In genomic region chr7:37815969-37816371, GRCh38 we compare ENCODE assay signal across 14 cellular contexts. TPM values are rescaled to one million over a fixed set of nuclear protein-coding genes. Genes with fewer than 3 reads are reported as not detected.
DNase-seq lines count a peak whose midpoint lies in the region; ATAC-seq and TF ChIP-seq lines count a peak whose summit lies in the region.
"Had no signal": no experiment of that assay in that cellular context is flagged by ENCODE, and none has a peak within 500 bp of the region (broad histone marks: within the 10 kb centered on the region; RNA-seq: fewer than 3 reads in every experiment).

No MANE protein-coding gene starts in this region.

- H3K4me1 ChIP-seq in GM23338 (ENCODE audit: insufficient read depth) (peaks cover 10% of the 10 kb centered on the region; the same call in 1 of the 2 replicates), lower lobe of right lung (no peaks in the 10 kb centered on the region)

- H3K36me3 ChIP-seq in GM23338 (ENCODE audit: insufficient read depth) (no peaks in the 10 kb centered on the region), lower lobe of right lung (no peaks in the 10 kb centered on the region)
- H3K36me3 ChIP-seq: WERI-Rb-1 had no signal

- DNase-seq in GM23338 (ENCODE audit: low spot score) (no peak), C1 segment of cervical spinal cord (lab: John Stamatoyannopoulos, UW) (no peak), Right ventricle myocardium superior (no peak), lower lobe of right lung (no peak)
- DNase-seq: erythroblast; stimulated activated CD4-positive, alpha-beta T cell treated with anti-CD3 and anti-CD28 coated beads, Interleukin-15, amount 100 ng/mL, for 24 hours; WERI-Rb-1 had no signal

- no peaks in the 10 kb centered on the region for H3F3A ChIP-seq in GM23338 (replicated peaks; ENCODE audit: low read depth)

- H3K9me3 Mint-ChIP-seq in GM23338: no peaks in the 10 kb centered on the region
- H3K9me3 Mint-ChIP-seq: stimulated activated naive CD8-positive, alpha-beta T cell treated with anti-CD3 and anti-CD28 coated beads, Interleukin-15, Interleukin-2, amounts not matched to agents 100 ng/mL and 50 ng/mL, for 24 hours had no signal

- no peak overlapping the region for H3K27ac ChIP-seq in GM23338 (ENCODE audit: low read depth)
- H3K27ac ChIP-seq in lower lobe of right lung: no peak overlapping the region
- H3K27ac ChIP-seq: WERI-Rb-1 had no signal

- no peaks in the 10 kb centered on the region for H3K27me3 Mint-ChIP-seq in GM23338 (ENCODE audit: insufficient read depth, low read depth, poor library complexity)
- H3K27me3 Mint-ChIP-seq: stimulated activated naive CD8-positive, alpha-beta T cell treated with anti-CD3 and anti-CD28 coated beads, Interleukin-15, Interleukin-2, amounts not matched to agents 100 ng/mL and 50 ng/mL, for 24 hours had no signal

- no peaks in the 10 kb centered on the region for H3K79me2 ChIP-seq in GM23338 (replicated peaks; ENCODE audit: insufficient read depth)

- H3K27me3 ChIP-seq in GM23338 (ENCODE audit: insufficient read depth) (no peaks in the 10 kb centered on the region), lower lobe of right lung (ENCODE audit: low read depth) (no peaks in the 10 kb centered on the region)

- ATAC-seq in GM18499 (IDR thresholded peaks at IDR 0.05; ENCODE audit: insufficient read depth, unreplicated experiment): peak; percentile 80
- peak; percentile 72 for ATAC-seq in GM19438 (IDR thresholded peaks at IDR 0.05; ENCODE audit: low read depth, unreplicated experiment)
- ATAC-seq in HG02840 (IDR thresholded peaks at IDR 0.05; ENCODE audit: low FRiP score, unreplicated experiment): peak; percentile 76
- ATAC-seq in HG03460 (IDR thresholded peaks at IDR 0.05; ENCODE audit: unreplicated experiment): peak; percentile 95
- ATAC-seq in GM23338: no peak
- no peak for ATAC-seq in Right ventricle myocardium superior (ENCODE audit: poor library complexity)
- no peak for ATAC-seq in lower lobe of right lung

- H3K4me3 ChIP-seq in GM23338: no peak overlapping the region
- no peak overlapping the region for H3K4me3 ChIP-seq in lower lobe of right lung

- no peak overlapping the region for H3K4me3 Mint-ChIP-seq in GM23338
- H3K4me3 Mint-ChIP-seq: nephron; stimulated activated naive CD8-positive, alpha-beta T cell treated with anti-CD3 and anti-CD28 coated beads, Interleukin-15, Interleukin-2, amounts not matched to agents 100 ng/mL and 50 ng/mL, for 24 hours had no signal

- TF ChIP-seq CTCF in GM23338 (conservative IDR thresholded peaks at IDR 0.05; ENCODE audit: low read depth in 2 of 2): no peak
- no peak for TF ChIP-seq CTCF in lower lobe of right lung (IDR thresholded peaks at IDR 0.05)

- H3K27ac Mint-ChIP-seq in GM23338: no peak overlapping the region
- H3K27ac Mint-ChIP-seq: stimulated activated naive CD8-positive, alpha-beta T cell treated with anti-CD3 and anti-CD28 coated beads, Interleukin-15, Interleukin-2, amounts not matched to agents 100 ng/mL and 50 ng/mL, for 24 hours had no signal

- intact Hi-C loops in Right ventricle myocardium superior (cut with DNase I): no loop called here
- intact Hi-C loops in lower lobe of right lung (cut with DNase I): no loop called here

- peaks cover 21% of the 10 kb centered on the region for H3K4me1 Mint-ChIP-seq in GM23338

- H3K9me3 ChIP-seq in lower lobe of right lung: no peaks in the 10 kb centered on the region

- H2AFZ ChIP-seq in GM23338: no peak overlapping the region

- H4K20me1 ChIP-seq in GM23338 (replicated peaks; ENCODE audit: insufficient read depth): no peaks in the 10 kb centered on the region

- H3K9me2 ChIP-seq in GM23338 (ENCODE audit: insufficient read depth): no peaks in the 10 kb centered on the region

- no peaks in the 10 kb centered on the region for H3K36me3 Mint-ChIP-seq in GM23338 (ENCODE audit: low read depth)

- no peak overlapping the region for H3K4me2 ChIP-seq in GM23338

TF ChIP-seq in GM23338, 12 proteins besides CTCF, POLR2A, EP300 and RAD21 (continues in another document):
- TF ChIP-seq STAT1 (IDR thresholded peaks at IDR 0.05; ENCODE audit: unreplicated experiment) (no peak), ZNF114 (CRISPR knock-in tag; IDR thresholded peaks at IDR 0.05) (no peak), ETS1 (IDR thresholded peaks at IDR 0.05) (no peak), CREB1 (CRISPR knock-in tag; IDR thresholded peaks at IDR 0.05; ENCODE audit: low read depth) (no peak), NANOG (IDR thresholded peaks at IDR 0.05; ENCODE audit: borderline replicate concordance) (no peak), EZH2 (IDR thresholded peaks at IDR 0.05; ENCODE audit: low read depth, unreplicated experiment) (no peak), JUNB (IDR thresholded peaks at IDR 0.05; ENCODE audit: unreplicated experiment) (no peak), EZH2phosphoT487 (IDR thresholded peaks at IDR 0.05; ENCODE audit: unreplicated experiment) (no peak), ZNF331 (CRISPR knock-in tag; IDR thresholded peaks at IDR 0.05; ENCODE audit: low read depth) (no peak)
- TF ChIP-seq, protein P1, sequence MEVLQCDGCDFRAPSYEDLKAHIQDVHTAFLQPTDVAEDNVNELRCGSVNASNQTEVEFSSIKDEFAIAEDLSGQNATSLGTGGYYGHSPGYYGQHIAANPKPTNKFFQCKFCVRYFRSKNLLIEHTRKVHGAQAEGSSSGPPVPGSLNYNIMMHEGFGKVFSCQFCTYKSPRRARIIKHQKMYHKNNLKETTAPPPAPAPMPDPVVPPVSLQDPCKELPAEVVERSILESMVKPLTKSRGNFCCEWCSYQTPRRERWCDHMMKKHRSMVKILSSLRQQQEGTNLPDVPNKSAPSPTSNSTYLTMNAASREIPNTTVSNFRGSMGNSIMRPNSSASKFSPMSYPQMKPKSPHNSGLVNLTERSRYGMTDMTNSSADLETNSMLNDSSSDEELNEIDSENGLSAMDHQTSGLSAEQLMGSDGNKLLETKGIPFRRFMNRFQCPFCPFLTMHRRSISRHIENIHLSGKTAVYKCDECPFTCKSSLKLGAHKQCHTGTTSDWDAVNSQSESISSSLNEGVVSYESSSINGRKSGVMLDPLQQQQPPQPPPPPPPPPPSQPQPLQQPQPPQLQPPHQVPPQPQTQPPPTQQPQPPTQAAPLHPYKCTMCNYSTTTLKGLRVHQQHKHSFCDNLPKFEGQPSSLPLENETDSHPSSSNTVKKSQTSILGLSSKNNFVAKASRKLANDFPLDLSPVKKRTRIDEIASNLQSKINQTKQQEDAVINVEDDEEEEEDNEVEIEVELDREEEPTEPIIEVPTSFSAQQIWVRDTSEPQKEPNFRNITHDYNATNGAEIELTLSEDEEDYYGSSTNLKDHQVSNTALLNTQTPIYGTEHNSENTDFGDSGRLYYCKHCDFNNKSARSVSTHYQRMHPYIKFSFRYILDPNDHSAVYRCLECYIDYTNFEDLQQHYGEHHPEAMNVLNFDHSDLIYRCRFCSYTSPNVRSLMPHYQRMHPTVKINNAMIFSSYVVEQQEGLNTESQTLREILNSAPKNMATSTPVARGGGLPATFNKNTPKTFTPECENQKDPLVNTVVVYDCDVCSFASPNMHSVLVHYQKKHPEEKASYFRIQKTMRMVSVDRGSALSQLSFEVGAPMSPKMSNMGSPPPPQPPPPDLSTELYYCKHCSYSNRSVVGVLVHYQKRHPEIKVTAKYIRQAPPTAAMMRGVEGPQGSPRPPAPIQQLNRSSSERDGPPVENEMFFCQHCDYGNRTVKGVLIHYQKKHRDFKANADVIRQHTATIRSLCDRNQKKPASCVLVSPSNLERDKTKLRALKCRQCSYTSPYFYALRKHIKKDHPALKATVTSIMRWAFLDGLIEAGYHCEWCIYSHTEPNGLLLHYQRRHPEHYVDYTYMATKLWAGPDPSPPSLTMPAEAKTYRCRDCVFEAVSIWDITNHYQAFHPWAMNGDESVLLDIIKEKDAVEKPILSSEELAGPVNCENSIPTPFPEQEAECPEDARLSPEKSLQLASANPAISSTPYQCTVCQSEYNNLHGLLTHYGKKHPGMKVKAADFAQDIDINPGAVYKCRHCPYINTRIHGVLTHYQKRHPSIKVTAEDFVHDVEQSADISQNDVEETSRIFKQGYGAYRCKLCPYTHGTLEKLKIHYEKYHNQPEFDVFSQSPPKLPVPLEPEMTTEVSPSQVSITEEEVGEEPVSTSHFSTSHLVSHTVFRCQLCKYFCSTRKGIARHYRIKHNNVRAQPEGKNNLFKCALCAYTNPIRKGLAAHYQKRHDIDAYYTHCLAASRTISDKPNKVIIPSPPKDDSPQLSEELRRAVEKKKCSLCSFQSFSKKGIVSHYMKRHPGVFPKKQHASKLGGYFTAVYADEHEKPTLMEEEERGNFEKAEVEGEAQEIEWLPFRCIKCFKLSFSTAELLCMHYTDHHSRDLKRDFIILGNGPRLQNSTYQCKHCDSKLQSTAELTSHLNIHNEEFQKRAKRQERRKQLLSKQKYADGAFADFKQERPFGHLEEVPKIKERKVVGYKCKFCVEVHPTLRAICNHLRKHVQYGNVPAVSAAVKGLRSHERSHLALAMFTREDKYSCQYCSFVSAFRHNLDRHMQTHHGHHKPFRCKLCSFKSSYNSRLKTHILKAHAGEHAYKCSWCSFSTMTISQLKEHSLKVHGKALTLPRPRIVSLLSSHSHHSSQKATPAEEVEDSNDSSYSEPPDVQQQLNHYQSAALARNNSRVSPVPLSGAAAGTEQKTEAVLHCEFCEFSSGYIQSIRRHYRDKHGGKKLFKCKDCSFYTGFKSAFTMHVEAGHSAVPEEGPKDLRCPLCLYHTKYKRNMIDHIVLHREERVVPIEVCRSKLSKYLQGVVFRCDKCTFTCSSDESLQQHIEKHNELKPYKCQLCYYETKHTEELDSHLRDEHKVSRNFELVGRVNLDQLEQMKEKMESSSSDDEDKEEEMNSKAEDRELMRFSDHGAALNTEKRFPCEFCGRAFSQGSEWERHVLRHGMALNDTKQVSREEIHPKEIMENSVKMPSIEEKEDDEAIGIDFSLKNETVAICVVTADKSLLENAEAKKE (CRISPR knock-in tag; IDR thresholded peaks at IDR 0.05): no peak

RNA-seq across cellular contexts. Expression of gene NME8, which starts 32.4 kb away (rescaled TPM):
- 0.14 TPM in 1 of 2 replicates, not detected in the other for total RNA-seq in GM23338 (2014; rRNA removed; shearing (Covaris generic))
- 0.83 and 1.3 TPM in 2 replicates for polyA plus RNA-seq in GM23338 (2016; fragmentation: Nextera tagmentation; extraction: Ambion mirVana)
- not detected for total RNA-seq in Right ventricle myocardium superior
- not detected for total RNA-seq in lower lobe of right lung
- total RNA-seq: bronchial epithelial cell had no signal

Comparison
In these comparisons a context has a peak if more than half of its experiments do, and no peak if none do; other contexts are left out.
1. ATAC-seq: peak in GM18499 (single experiment), GM19438 (single experiment), HG02840 (single experiment) and HG03460 (single experiment); none in GM23338 (single experiment), Right ventricle myocardium superior (single experiment) and lower lobe of right lung (0 of 2).